In the genomic region with DNA sequence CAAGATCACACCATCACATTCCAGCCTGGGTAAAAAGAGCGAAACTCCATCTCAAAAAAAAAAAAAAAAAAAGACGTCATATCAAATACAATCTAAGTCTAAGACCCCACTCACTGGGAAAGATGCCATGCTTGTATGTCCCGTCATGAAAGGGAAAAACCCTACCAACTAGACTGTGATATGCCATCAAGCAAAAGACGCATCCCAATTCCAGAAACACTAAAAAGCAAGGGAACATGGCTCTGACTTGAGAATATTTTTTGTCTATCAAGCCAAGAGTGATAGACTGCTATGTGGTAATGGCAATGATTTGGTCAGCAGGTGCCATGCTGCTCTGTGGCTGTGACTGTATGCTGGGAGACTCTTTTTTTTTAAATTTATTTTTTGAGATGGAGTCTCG, we compare ENCODE assay signal across 18 cellular contexts.
"Had no signal": no experiment of that assay in that cellular context is flagged by ENCODE, and none has a peak within 500 bp of the region (broad histone marks: within the 10 kb centered on the region; RNA-seq: fewer than 3 reads in every experiment).

No MANE protein-coding gene starts in this region.

- DNase-seq: Kasumi-1, MM.1S, NCI-H1092 treated with DMSO at 0.1 percent for 48 hours, NCI-H1436, NCI-H187 treated with DMSO at 0.1 percent for 48 hours, NCI-H2081, NCI-H2107, NCI-H2227 treated with DMSO at 0.1 percent for 48 hours, NCI-H524, NCI-H526 treated with DMSO at 0.1 percent for 48 hours, NCI-H748 treated with DMSO at 0.1 percent for 48 hours, RPMI8226, SHP77 treated with DMSO at 0.1 percent for 48 hours, SJCRH30 had no signal

- FAIRE-seq: RCC 7860 had no signal

- ATAC-seq: Right ventricle myocardium inferior, SK-N-SH treated with all-trans-retinoic acid at 6 μM for 48 hours had no signal

- H3K9ac ChIP-seq: KMS-11 had no signal

- H3K4me3 ChIP-seq: SJCRH30 had no signal

- H3K27me3 ChIP-seq: SJCRH30 had no signal

- H3K27ac ChIP-seq: KMS-11, SJCRH30 had no signal

- H3K4me2 ChIP-seq: KMS-11 had no signal
